8 cellular contexts compared by ENCODE assay signal in the genomic region with DNA sequence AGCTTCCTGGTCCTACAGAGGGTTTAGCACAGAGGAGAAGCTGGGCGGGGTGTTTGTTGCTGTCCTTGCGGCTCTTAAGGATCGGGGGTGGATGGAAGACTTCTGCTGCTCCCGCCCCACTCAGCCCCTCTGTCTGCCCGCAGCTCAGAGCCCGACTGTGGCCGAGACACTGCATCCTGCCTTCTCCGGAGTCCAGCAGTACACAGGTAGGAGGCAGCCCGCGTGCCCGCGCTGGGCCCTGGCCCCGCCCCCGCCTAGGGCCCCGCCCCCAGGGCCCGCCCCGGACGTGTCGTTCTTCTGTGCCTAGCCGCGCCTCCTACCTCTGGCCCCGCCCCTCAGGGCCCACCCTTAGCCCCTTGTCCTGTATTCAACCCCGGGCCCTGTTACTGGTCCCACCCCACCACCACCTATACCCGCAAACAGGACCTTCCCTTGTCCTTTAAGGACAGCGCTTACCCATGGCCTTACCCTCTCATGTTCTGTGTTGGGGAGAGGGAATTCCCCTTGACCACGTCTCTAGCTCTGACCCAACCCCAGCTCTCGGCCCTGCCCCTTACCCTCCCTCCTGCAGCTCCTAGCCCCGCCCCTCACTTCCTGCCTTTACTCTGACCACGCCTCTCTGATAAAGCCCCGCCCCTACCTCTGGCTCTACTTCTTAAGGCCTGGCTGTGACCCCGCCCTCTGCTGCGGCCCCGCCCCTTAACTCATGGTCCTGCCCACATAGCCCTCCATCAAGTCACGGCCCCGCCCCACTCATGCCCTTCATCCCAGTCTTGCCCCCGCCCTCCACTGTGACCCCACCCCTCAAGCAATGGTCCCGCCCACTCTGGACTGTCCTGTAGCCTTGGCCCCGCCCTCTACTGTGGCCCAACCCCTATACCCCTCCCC.
DNase-seq lines count a peak whose midpoint lies in the region; ATAC-seq lines count a peak whose summit lies in the region.

No MANE protein-coding gene starts in this region.

- ATAC-seq in HG02885 (IDR thresholded peaks at IDR 0.05; ENCODE audit: poor library complexity, unreplicated experiment) = no peak

- peak; percentile 28 for DNase-seq in NCI-H2227 (lab: John Stamatoyannopoulos, UW; ENCODE audit: unreplicated experiment)
- no peak for DNase-seq in NCI-H2227 treated with DMSO at 0.1 percent for 48 hours (lab: John Stamatoyannopoulos, UW)
- DNase-seq in SHP77 (lab: John Stamatoyannopoulos, UW) = peak; percentile 93 to 95
- peak; percentile 58 for DNase-seq in activated T-helper 2 cell treated with anti-CD3 and anti-CD28 coated beads, Interferon-gamma antibody, Interleukin-2, Interleukin-4, amounts not matched to agents 10 μg/mL and 5 μg/mL and 100 μg/mL, durations not matched to agents 14 hours and 24 hours and 36 hours (ENCODE audit: low spot score)
- DNase-seq in glomerular visceral epithelial cell (ENCODE audit: extremely low spot score) = peak; percentile 57
- DNase-seq in renal cortical epithelial cell (ENCODE audit: low read depth) = peak; percentile 58
- no peak for DNase-seq in inferior parietal cortex (ENCODE audit: extremely low spot score)

- peaks cover 4% of the 10 kb centered on the region for H3K4me1 Mint-ChIP-seq in activated T-helper 2 cell treated with anti-CD3 and anti-CD28 coated beads, Interferon-gamma antibody, Interleukin-2, Interleukin-4, amounts not matched to agents 10 μg/mL and 5 μg/mL and 100 μg/mL, durations not matched to agents 14 hours and 24 hours and 36 hours (ENCODE audit: low read depth)

- peaks cover 6% of the 10 kb centered on the region for H3K27me3 Mint-ChIP-seq in activated T-helper 2 cell treated with anti-CD3 and anti-CD28 coated beads, Interferon-gamma antibody, Interleukin-2, Interleukin-4, amounts not matched to agents 10 μg/mL and 5 μg/mL and 100 μg/mL, durations not matched to agents 14 hours and 24 hours and 36 hours (ENCODE audit: low read depth)

- intact Hi-C loops in activated T-helper 2 cell treated with anti-CD3 and anti-CD28 coated beads, Interferon-gamma antibody, Interleukin-2, Interleukin-4, amounts not matched to agents 10 μg/mL and 5 μg/mL and 100 μg/mL, durations not matched to agents 14 hours and 24 hours and 36 hours (cut with micrococcal nuclease) = loop anchor here (1.0 kb wide), 1 partner anchor 9 kb away; no protein-coding TSS in a partner anchor

- H3K36me3 Mint-ChIP-seq in activated T-helper 2 cell treated with anti-CD3 and anti-CD28 coated beads, Interferon-gamma antibody, Interleukin-2, Interleukin-4, amounts not matched to agents 10 μg/mL and 5 μg/mL and 100 μg/mL, durations not matched to agents 14 hours and 24 hours and 36 hours (ENCODE audit: low read depth) = no peaks in the 10 kb centered on the region

- peak overlapping the region; percentile 45 for H3K4me3 Mint-ChIP-seq in activated T-helper 2 cell treated with anti-CD3 and anti-CD28 coated beads, Interferon-gamma antibody, Interleukin-2, Interleukin-4, amounts not matched to agents 10 μg/mL and 5 μg/mL and 100 μg/mL, durations not matched to agents 14 hours and 24 hours and 36 hours (ENCODE audit: low read depth)

- H3K27ac Mint-ChIP-seq in activated T-helper 2 cell treated with anti-CD3 and anti-CD28 coated beads, Interferon-gamma antibody, Interleukin-2, Interleukin-4, amounts not matched to agents 10 μg/mL and 5 μg/mL and 100 μg/mL, durations not matched to agents 14 hours and 24 hours and 36 hours = peak overlapping the region; percentile 55

- no peaks in the 10 kb centered on the region for H3K9me3 Mint-ChIP-seq in activated T-helper 2 cell treated with anti-CD3 and anti-CD28 coated beads, Interferon-gamma antibody, Interleukin-2, Interleukin-4, amounts not matched to agents 10 μg/mL and 5 μg/mL and 100 μg/mL, durations not matched to agents 14 hours and 24 hours and 36 hours

Comparison
In these comparisons a context has a peak if more than half of its experiments do, and no peak if none do; other contexts are left out.
1. DNase-seq: peak in NCI-H2227 (single experiment), SHP77 (2 of 2), activated T-helper 2 cell treated with anti-CD3 and anti-CD28 coated beads, Interferon-gamma antibody, Interleukin-2, Interleukin-4, amounts not matched to agents 10 μg/mL and 5 μg/mL and 100 μg/mL, durations not matched to agents 14 hours and 24 hours and 36 hours (single experiment), glomerular visceral epithelial cell (single experiment) and renal cortical epithelial cell (single experiment); none in NCI-H2227 treated with DMSO at 0.1 percent for 48 hours (single experiment) and inferior parietal cortex (single experiment).